20 cellular contexts compared by ENCODE assay signal in the genomic region with DNA sequence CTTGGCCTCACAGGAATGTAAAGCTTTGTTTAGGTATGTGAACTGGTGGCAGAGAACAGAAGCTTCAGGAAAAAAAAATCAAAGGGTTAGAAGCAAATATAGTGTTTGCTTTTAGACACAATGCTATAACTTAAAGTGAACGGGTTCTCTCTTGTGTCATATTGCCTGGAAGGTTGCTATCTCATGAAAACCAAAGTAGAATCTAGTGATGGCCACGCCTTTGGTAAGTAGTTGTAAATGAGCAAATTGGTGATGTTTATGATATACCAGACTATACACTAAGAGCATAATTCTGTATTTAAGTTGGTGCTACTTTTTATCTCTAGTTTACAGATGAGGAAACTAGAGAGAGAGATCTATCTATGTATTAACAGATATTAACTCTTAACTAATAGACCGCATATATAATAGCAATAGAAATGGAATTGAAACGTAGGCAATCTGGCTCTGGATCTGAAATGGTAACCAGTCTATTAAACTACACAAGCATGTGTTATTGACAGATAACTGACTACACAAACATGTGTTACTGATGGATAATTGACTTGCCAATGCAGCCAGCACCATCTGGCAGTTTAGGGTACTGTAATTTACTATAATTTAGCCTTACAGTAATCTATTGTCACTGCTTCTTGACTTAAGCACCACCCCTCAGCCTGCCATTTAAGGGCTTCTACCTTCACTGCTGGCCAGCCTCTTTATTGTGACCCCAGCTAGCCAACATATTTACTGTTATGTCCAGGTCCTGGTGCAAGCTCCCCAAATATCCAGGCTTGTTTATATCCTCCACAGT. TPM values are rescaled to one million over a fixed set of nuclear protein-coding genes. Genes with fewer than 3 reads are reported as not detected.
DNase-seq lines count a peak whose midpoint lies in the region; ATAC-seq and TF ChIP-seq lines count a peak whose summit lies in the region.
"Had no signal": no experiment of that assay in that cellular context is flagged by ENCODE, and none has a peak within 500 bp of the region (broad histone marks: within the 10 kb centered on the region; RNA-seq: fewer than 3 reads in every experiment).

No MANE protein-coding gene starts in this region.

- H3K4me1 Mint-ChIP-seq in type B pancreatic cell (ENCODE audit: unreplicated experiment), result no peaks in the 10 kb centered on the region
- H3K4me1 Mint-ChIP-seq: CD8-positive, alpha-beta memory T cell; neural crest cell; stimulated activated naive CD8-positive, alpha-beta T cell treated with anti-CD3 and anti-CD28 coated beads, Interleukin-15, amount 100 ng/mL, for 72 hours had no signal

- H3K36me3 Mint-ChIP-seq in type B pancreatic cell, result no peaks in the 10 kb centered on the region
- H3K36me3 Mint-ChIP-seq: activated naive CD4-positive, alpha-beta T cell treated with anti-CD3 and anti-CD28 coated beads, Interleukin-2, amount 50 U/mL, for 72 hours; CD8-positive, alpha-beta memory T cell had no signal

- ATAC-seq in HG02840 (IDR thresholded peaks at IDR 0.05; ENCODE audit: low FRiP score, unreplicated experiment), result no peak
- no peak for ATAC-seq in HG02763 (IDR thresholded peaks at IDR 0.05; ENCODE audit: unreplicated experiment)
- ATAC-seq: activated CD4-positive, CD25-positive, alpha-beta regulatory T cell treated with anti-CD3 and anti-CD28 coated beads, Interleukin-2, amount 50 U/mL, for 24 hours; activated naive CD4-positive, alpha-beta T cell treated with anti-CD3 and anti-CD28 coated beads, Interleukin-2, amount 50 U/mL, for 72 hours; activated T-cell treated with anti-CD3 and anti-CD28 coated beads, Interleukin-2, amount 50 U/mL, for 4 hours; left cardiac atrium; stimulated activated naive CD8-positive, alpha-beta T cell treated with anti-CD3 and anti-CD28 coated beads, Interleukin-15, amount 100 ng/mL, for 72 hours had no signal

- H3K4me3 Mint-ChIP-seq in type B pancreatic cell, result no peak overlapping the region
- H3K4me3 Mint-ChIP-seq: activated T-cell treated with anti-CD3 and anti-CD28 coated beads, Interleukin-2, amount 50 U/mL, for 4 hours; CD8-positive, alpha-beta memory T cell; neural crest cell; stimulated activated naive CD8-positive, alpha-beta T cell treated with anti-CD3 and anti-CD28 coated beads, Interleukin-15, amount 100 ng/mL, for 72 hours had no signal

- no peaks in the 10 kb centered on the region for H3K9me3 Mint-ChIP-seq in type B pancreatic cell
- H3K9me3 Mint-ChIP-seq: activated naive CD4-positive, alpha-beta T cell treated with anti-CD3 and anti-CD28 coated beads, Interleukin-2, amount 50 U/mL, for 72 hours; activated T-cell treated with anti-CD3 and anti-CD28 coated beads, Interleukin-2, amount 50 U/mL, for 4 hours; CD8-positive, alpha-beta memory T cell; stimulated activated naive CD8-positive, alpha-beta T cell treated with anti-CD3 and anti-CD28 coated beads, Interleukin-15, amount 100 ng/mL, for 72 hours had no signal

- H3K4me3 ChIP-seq in choroid plexus epithelial cell (ENCODE audit: low read depth, low read length), result no peak overlapping the region
- H3K4me3 ChIP-seq: transverse colon had no signal

- no peaks in the 10 kb centered on the region for H3K27me3 Mint-ChIP-seq in type B pancreatic cell
- H3K27me3 Mint-ChIP-seq: stimulated activated naive CD8-positive, alpha-beta T cell treated with anti-CD3 and anti-CD28 coated beads, Interleukin-15, amount 100 ng/mL, for 72 hours had no signal

- TF ChIP-seq CTCF in choroid plexus epithelial cell (conservative IDR thresholded peaks at IDR 0.05; ENCODE audit: low read depth, low read length) (no peak), type B pancreatic cell (conservative IDR thresholded peaks at IDR 0.05) (no peak)

- DNase-seq in NCI-H146 (lab: John Stamatoyannopoulos, UW) (peak; percentile 67), NCI-H69 (lab: John Stamatoyannopoulos, UW) (peak; percentile 92), choroid plexus epithelial cell (ENCODE audit: low read depth) (peak; percentile 23), type B pancreatic cell (ENCODE audit: extremely low spot score, unreplicated experiment) (no peak), SW480 (ENCODE audit: low spot score) (no peak)
- DNase-seq: activated T-cell treated with anti-CD3 and anti-CD28 coated beads, Interleukin-2, amount 50 U/mL, for 4 hours; CD8-positive, alpha-beta memory T cell; glutamatergic neuron; KBM-7; left cardiac atrium; NCI-H345; stimulated activated CD4-positive, alpha-beta T cell treated with anti-CD3 and anti-CD28 coated beads, Interleukin-4, amount 100 ng/mL, for 24 hours; stimulated activated naive CD8-positive, alpha-beta T cell treated with anti-CD3 and anti-CD28 coated beads, Interleukin-15, amount 100 ng/mL, for 72 hours; T1000; transverse colon had no signal

- peak overlapping the region; percentile 18 for H3K27ac Mint-ChIP-seq in type B pancreatic cell
- H3K27ac Mint-ChIP-seq: activated naive CD4-positive, alpha-beta T cell treated with anti-CD3 and anti-CD28 coated beads, Interleukin-2, amount 50 U/mL, for 72 hours; CD8-positive, alpha-beta memory T cell; stimulated activated naive CD8-positive, alpha-beta T cell treated with anti-CD3 and anti-CD28 coated beads, Interleukin-15, amount 100 ng/mL, for 72 hours had no signal

RNA-seq across cellular contexts. Expression of a gene that starts 40.9 kb away (rescaled TPM):
- 28.0 and 39.7 TPM in 2 replicates for total RNA-seq in type B pancreatic cell (ENCODE audit: low replicate concordance)

Comparison
In these comparisons a context has a peak if more than half of its experiments do, and no peak if none do; other contexts are left out.
1. DNase-seq: peak in NCI-H146 (single experiment), NCI-H69 (single experiment) and choroid plexus epithelial cell (single experiment); none in type B pancreatic cell (single experiment) and SW480 (single experiment).